Comparison of ENCODE assay signal across 1 cellular context in the genomic region with DNA sequence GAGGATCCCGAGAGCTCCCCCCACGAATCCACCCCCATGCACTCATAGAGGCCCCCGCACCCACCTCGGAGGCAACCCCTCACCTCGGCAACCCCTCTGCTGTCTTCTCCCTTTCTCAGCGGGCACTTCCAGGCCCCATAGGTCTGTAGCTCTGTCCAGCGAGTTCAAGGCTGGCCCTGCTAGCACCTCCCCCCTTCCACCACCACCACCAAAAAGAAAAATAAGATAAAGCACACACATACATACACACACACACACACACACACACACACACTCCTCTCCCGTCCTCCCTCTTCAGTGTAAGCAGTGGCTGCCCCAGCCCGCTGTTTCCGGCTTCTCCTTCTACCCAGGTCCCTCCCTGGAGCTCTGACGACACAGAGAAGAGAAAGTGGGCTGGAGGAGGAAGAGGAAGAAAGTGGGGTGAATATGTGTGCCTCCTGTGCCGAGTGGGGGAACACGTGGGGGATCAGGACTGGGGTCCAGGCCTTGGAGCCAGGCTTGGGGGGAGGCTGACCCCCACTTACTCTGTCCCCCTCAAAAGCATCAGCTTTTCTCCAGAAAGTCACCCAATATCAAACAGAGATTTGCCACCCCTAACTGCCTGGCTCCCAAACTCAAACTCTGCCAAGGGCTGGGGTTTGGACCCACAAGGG.
TF ChIP-seq lines count a peak whose summit lies in the region.

A gene with protein sequence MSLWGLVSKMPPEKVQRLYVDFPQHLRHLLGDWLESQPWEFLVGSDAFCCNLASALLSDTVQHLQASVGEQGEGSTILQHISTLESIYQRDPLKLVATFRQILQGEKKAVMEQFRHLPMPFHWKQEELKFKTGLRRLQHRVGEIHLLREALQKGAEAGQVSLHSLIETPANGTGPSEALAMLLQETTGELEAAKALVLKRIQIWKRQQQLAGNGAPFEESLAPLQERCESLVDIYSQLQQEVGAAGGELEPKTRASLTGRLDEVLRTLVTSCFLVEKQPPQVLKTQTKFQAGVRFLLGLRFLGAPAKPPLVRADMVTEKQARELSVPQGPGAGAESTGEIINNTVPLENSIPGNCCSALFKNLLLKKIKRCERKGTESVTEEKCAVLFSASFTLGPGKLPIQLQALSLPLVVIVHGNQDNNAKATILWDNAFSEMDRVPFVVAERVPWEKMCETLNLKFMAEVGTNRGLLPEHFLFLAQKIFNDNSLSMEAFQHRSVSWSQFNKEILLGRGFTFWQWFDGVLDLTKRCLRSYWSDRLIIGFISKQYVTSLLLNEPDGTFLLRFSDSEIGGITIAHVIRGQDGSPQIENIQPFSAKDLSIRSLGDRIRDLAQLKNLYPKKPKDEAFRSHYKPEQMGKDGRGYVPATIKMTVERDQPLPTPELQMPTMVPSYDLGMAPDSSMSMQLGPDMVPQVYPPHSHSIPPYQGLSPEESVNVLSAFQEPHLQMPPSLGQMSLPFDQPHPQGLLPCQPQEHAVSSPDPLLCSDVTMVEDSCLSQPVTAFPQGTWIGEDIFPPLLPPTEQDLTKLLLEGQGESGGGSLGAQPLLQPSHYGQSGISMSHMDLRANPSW (minus strand): TSS at position 317 of the 653 bp plus-strand sequence. CDS start 3,084 bp downstream, outside the sequence.

TF ChIP-seq in WTC11, 78 proteins besides CTCF, POLR2A, EP300 and RAD21 (continued from another document):
- no peak for TF ChIP-seq ZNF532 (CRISPR knock-in tag; IDR thresholded peaks at IDR 0.05; ENCODE audit: borderline replicate concordance)
- no peak for TF ChIP-seq ZNF121 (CRISPR knock-in tag; IDR thresholded peaks at IDR 0.05)
- TF ChIP-seq SOX15 (CRISPR knock-in tag; IDR thresholded peaks at IDR 0.05), result no peak
- TF ChIP-seq AR (CRISPR knock-in tag; IDR thresholded peaks at IDR 0.05), result no peak
- TF ChIP-seq TEAD4 (CRISPR knock-in tag; IDR thresholded peaks at IDR 0.05), result no peak
- no peak for TF ChIP-seq TEAD1 (CRISPR knock-in tag; IDR thresholded peaks at IDR 0.05)
- TF ChIP-seq ZNF138 (CRISPR knock-in tag; conservative IDR thresholded peaks at IDR 0.05), result no peak
- no peak for TF ChIP-seq MLX (CRISPR knock-in tag; IDR thresholded peaks at IDR 0.05)
- TF ChIP-seq NR1H2 (CRISPR knock-in tag; IDR thresholded peaks at IDR 0.05), result no peak
- no peak for TF ChIP-seq ETV6 (CRISPR knock-in tag; IDR thresholded peaks at IDR 0.05)
- TF ChIP-seq FOXP1 (CRISPR knock-in tag; IDR thresholded peaks at IDR 0.05; ENCODE audit: borderline replicate concordance), result no peak
